In the genomic region with DNA sequence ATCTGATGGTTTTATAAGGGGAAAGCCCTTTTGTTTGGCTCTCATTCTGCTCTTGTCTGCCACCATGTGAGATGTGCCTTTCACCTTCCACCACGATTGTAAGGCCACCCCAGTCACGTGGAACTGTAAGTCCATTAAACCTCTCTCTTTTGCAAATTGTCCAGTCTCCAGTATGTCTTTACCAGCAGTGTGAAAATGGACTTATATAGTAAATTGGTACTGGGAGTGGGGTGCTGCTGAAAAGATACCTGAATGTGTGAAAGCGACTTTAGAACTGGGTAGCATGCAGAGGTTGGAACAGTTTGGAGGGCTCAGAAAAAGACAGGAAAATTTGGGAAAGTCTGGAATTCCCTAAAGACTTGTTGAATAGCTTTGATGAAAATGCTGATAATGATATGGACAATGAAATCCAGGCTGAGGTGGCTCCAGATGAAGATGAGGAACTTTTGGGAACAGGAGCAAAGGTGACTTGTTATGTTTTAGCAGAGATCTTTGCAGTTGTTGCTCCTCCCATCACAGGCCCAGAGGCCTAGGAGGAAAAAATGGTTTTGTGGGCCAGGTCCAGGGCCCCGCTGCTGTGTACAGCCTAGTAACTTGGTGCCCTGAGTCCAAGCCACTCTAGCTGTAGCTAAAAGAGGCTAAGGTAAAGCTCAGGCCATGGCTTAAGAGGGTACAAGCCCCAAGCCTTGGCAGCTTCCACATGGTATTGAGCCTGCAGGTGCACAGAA, we compare ENCODE assay signal across 9 cellular contexts.
"Had no signal": no experiment of that assay in that cellular context is flagged by ENCODE, and none has a peak within 500 bp of the region (broad histone marks: within the 10 kb centered on the region; RNA-seq: fewer than 3 reads in every experiment).

No MANE protein-coding gene starts in this region.

- H2AFZ ChIP-seq: GM23248 had no signal

- FAIRE-seq: HTR-8/SVneo had no signal

- H3K4me1 ChIP-seq: HAP-1 had no signal

- H3K36me3 ChIP-seq: HAP-1 had no signal

- DNase-seq: GM23248, GOT3, H7, IMR-90, KBM-7 had no signal

- ATAC-seq: HCT116 had no signal

- H3K4me3 ChIP-seq: GM23248, HAP-1 had no signal

- H3K9ac ChIP-seq: GM23248, KMS-11 had no signal

- H3K9me3 ChIP-seq: HAP-1 had no signal

- H3K4me2 ChIP-seq: KMS-11 had no signal

- H3K27ac ChIP-seq: GM23248, KMS-11 had no signal
